ENCODE assay signal across 9 cellular contexts in genomic region chr3:152202976-152203626, GRCh38.
A peak's percentile ranks its signal among the peaks of the same experiment; 100 is the strongest.
DNase-seq lines count a peak whose midpoint lies in the region; ATAC-seq and TF ChIP-seq lines count a peak whose summit lies in the region.
"Had no signal": no experiment of that assay in that cellular context is flagged by ENCODE, and none has a peak within 500 bp of the region (broad histone marks: within the 10 kb centered on the region; RNA-seq: fewer than 3 reads in every experiment).

No MANE protein-coding gene starts in this region.

- H3K9me3 ChIP-seq in breast epithelium, result no peaks in the 10 kb centered on the region
- peaks cover 4% of the 10 kb centered on the region; the same call in 1 of the 2 replicates for H3K9me3 ChIP-seq in OCI-LY3 (ENCODE audit: insufficient read depth, low read length)
- no peaks in the 10 kb centered on the region for H3K9me3 ChIP-seq in heart right ventricle
- H3K9me3 ChIP-seq in upper lobe of left lung, result no peaks in the 10 kb centered on the region

- POLR2A ChIA-PET in MCF 10A (lab: Yijun Ruan, JAX), result no interaction called here

- H3K36me3 ChIP-seq in breast epithelium, result no peaks in the 10 kb centered on the region
- H3K36me3 ChIP-seq in OCI-LY3 (replicated peaks; ENCODE audit: low read depth, low read length), result no peaks in the 10 kb centered on the region
- H3K36me3 ChIP-seq in heart right ventricle, result no peaks in the 10 kb centered on the region
- H3K36me3 ChIP-seq in upper lobe of left lung, result no peaks in the 10 kb centered on the region

- CTCF ChIA-PET in MCF 10A (lab: Yijun Ruan, JAX), result no interaction called here

- peak overlapping the region; percentile 88 for H3K4me2 ChIP-seq in OCI-LY3 (ENCODE audit: low read length)

- H3K4me1 ChIP-seq in breast epithelium (no peaks in the 10 kb centered on the region), OCI-LY3 (ENCODE audit: low read length) (peaks cover 77% of the 10 kb centered on the region), heart right ventricle (peaks cover 0 to 73% (median 29%) of the 10 kb centered on the region in 9 donors), upper lobe of left lung (peaks cover 19 to 42% (median 24%) of the 10 kb centered on the region in 4 donors)
- H3K4me1 ChIP-seq: parathyroid adenoma had no signal

- peak overlapping the region; percentile 6 to 22 (median 6) for H3K4me3 ChIP-seq in breast epithelium
- peak overlapping the region; percentile 75 for H3K4me3 ChIP-seq in OCI-LY3 (ENCODE audit: low read length)
- peak overlapping the region in 8 of 10 donors; percentile 0 to 49 (median 19) for H3K4me3 ChIP-seq in heart right ventricle
- H3K4me3 ChIP-seq in upper lobe of left lung, result peak overlapping the region in 2 of 4 donors; percentile 19 to 27

- no peak for TF ChIP-seq POLR2A in breast epithelium (IDR thresholded peaks at IDR 0.05)
- no peak for TF ChIP-seq POLR2A in upper lobe of left lung (IDR thresholded peaks at IDR 0.05)

- peak overlapping the region; percentile 78 for H3K9ac ChIP-seq in OCI-LY3 (ENCODE audit: low read length)
- H3K9ac ChIP-seq: parathyroid adenoma had no signal

- WGBS in heart right ventricle, 2 donors, result 57 to 64% methylated on average over 3 of the region's 3 CpGs
- 13 to 33% methylated on average over 3 of the region's 3 CpGs for WGBS in upper lobe of left lung, 2 donors

- no peak overlapping the region for H3K4me3 Mint-ChIP-seq in MCF 10A (ENCODE audit: unreplicated experiment)

- H3K27ac Mint-ChIP-seq in MCF 10A (ENCODE audit: low read depth, unreplicated experiment), result no peak overlapping the region

- BruUV-seq in MCF 10A (replicated peaks; lab: Mats Ljungman, UMichigan), result no TSS peak

- DNase-seq in breast epithelium (ENCODE audit: low spot score in 2 of 2) (no peak), MCF 10A (ENCODE audit: unreplicated experiment) (no peak), heart right ventricle (no peak), upper lobe of left lung (peak in 1 of 2 donors; percentile 29), A172 (ENCODE audit: low spot score) (no peak)
- no peak for DNase-seq in activated CD4-positive, CD25-positive, alpha-beta regulatory T cell treated with anti-CD3 and anti-CD28 coated beads, Interleukin-2, amount 50 U/mL, for 72 hours

- H3K36me3 Mint-ChIP-seq in MCF 10A (ENCODE audit: insufficient read depth, unreplicated experiment), result no peaks in the 10 kb centered on the region

- H4K20me1 ChIP-seq in OCI-LY3 (ENCODE audit: insufficient read depth, low read length), result no peaks in the 10 kb centered on the region

- no peaks in the 10 kb centered on the region for H3K27me3 ChIP-seq in breast epithelium
- H3K27me3 ChIP-seq in OCI-LY3 (ENCODE audit: low read depth, low read length), result no peaks in the 10 kb centered on the region
- no peaks in the 10 kb centered on the region for H3K27me3 ChIP-seq in heart right ventricle
- H3K27me3 ChIP-seq in upper lobe of left lung, result no peaks in the 10 kb centered on the region

- TF ChIP-seq CTCF in breast epithelium (IDR thresholded peaks at IDR 0.05) (no peak), MCF 10A (IDR thresholded peaks at IDR 0.05; ENCODE audit: unreplicated experiment) (no peak), OCI-LY3 (IDR thresholded peaks at IDR 0.05; ENCODE audit: low read depth, low read length) (no peak), heart right ventricle (IDR thresholded peaks at IDR 0.05) (no peak), upper lobe of left lung (IDR thresholded peaks at IDR 0.05) (no peak)

- peak in 1 of 8 donors; percentile 41 for ATAC-seq in heart right ventricle
- peak in 1 of 2 donors; percentile 40 for ATAC-seq in upper lobe of left lung (ENCODE audit: low FRiP score in 2 of 2)
- no peak for ATAC-seq in HG03159 (IDR thresholded peaks at IDR 0.05; ENCODE audit: unreplicated experiment)

- no peaks in the 10 kb centered on the region for H3K9me3 Mint-ChIP-seq in MCF 10A (ENCODE audit: unreplicated experiment)

- peak overlapping the region; percentile 6 to 46 for H3K27ac ChIP-seq in breast epithelium
- peak overlapping the region; percentile 94 for H3K27ac ChIP-seq in OCI-LY3 (ENCODE audit: low read length)
- H3K27ac ChIP-seq in heart right ventricle, result peak overlapping the region in 8 of 10 donors; percentile 8 to 91 (median 56)
- peak overlapping the region; percentile 63 to 84 (median 78) for H3K27ac ChIP-seq in upper lobe of left lung
- H3K27ac ChIP-seq: parathyroid adenoma had no signal

- H3K27me3 Mint-ChIP-seq in MCF 10A (ENCODE audit: insufficient read depth, unreplicated experiment), result no peaks in the 10 kb centered on the region

- no peak for TF ChIP-seq EP300 in upper lobe of left lung (IDR thresholded peaks at IDR 0.05)

- peaks cover 31% of the 10 kb centered on the region for H3K79me2 ChIP-seq in OCI-LY3 (ENCODE audit: low read length)
- H3K79me2 ChIP-seq: parathyroid adenoma had no signal

- peak overlapping the region; percentile 22; the same call in 1 of the 2 replicates for H2AFZ ChIP-seq in OCI-LY3 (ENCODE audit: low read depth, low read length)
- H2AFZ ChIP-seq: parathyroid adenoma had no signal

- intact Hi-C loops in breast epithelium (cut with DNase I; ENCODE audit: low total_unique reads) (no loop called here), MCF 10A (cut with micrococcal nuclease) (no loop called here), heart right ventricle (cut with DNase I) (loop anchor here in 2 of 10 donors (5.0 kb wide), 1 partner anchor 64 kb away; the partner anchor contains the start of gene MBNL1 (in 2 of the 2))

- no peaks in the 10 kb centered on the region for H3K4me1 Mint-ChIP-seq in MCF 10A (ENCODE audit: insufficient read depth, unreplicated experiment)

Comparison
In these comparisons a context has a peak if more than half of its experiments do, and no peak if none do; other contexts are left out.
1. H3K27ac ChIP-seq: peak in every context shown above with its lines; median percentile 94 in OCI-LY3; 78 in upper lobe of left lung; 56 in heart right ventricle; 26 in breast epithelium.